In genomic region chr20:3123542-3123941, GRCh38 we compare ENCODE assay signal across 15 cellular contexts. TPM values are rescaled to one million over a fixed set of nuclear protein-coding genes. Genes with fewer than 3 reads are reported as not detected.
A peak's percentile ranks its signal among the peaks of the same experiment; 100 is the strongest.
DNase-seq lines count a peak whose midpoint lies in the region; ATAC-seq, FAIRE-seq and TF ChIP-seq lines count a peak whose summit lies in the region.
"Had no signal": no experiment of that assay in that cellular context is flagged by ENCODE, and none has a peak within 500 bp of the region (broad histone marks: within the 10 kb centered on the region; RNA-seq: fewer than 3 reads in every experiment).

No MANE protein-coding gene starts in this region.

- no peak for ATAC-seq in A549
- ATAC-seq in activated B cell treated with CpG ODN at 0.5 μM for 24 hours (ENCODE audit: low read depth), result no peak
- peak; percentile 20 for ATAC-seq in foreskin keratinocyte
- no peak for ATAC-seq in esophagus mucosa

- no peak for TF ChIP-seq POLR2A in A549 (IDR thresholded peaks at IDR 0.05; ENCODE audit: low read length)

- no peak overlapping the region for H3K4me3 Mint-ChIP-seq in activated B cell treated with CpG ODN at 0.5 μM for 24 hours

- H3K27ac Mint-ChIP-seq in activated B cell treated with CpG ODN at 0.5 μM for 24 hours, result peak overlapping the region; percentile 66

- H3K27ac ChIP-seq in A549 (peak overlapping the region; percentile 82 to 90), foreskin keratinocyte (no peak overlapping the region)
- H3K27ac ChIP-seq: adrenal gland; BLaER1 treated with 17β-estradiol and CSF1 and Interleukin-3, amounts not matched to agents 10 nM and 100 nM; colonic mucosa; HL-60 had no signal

- no peak for DNase-seq in A549 (ENCODE audit: low read depth in 1 of 2, low spot score in 1 of 2)
- DNase-seq in COR-L47 (lab: John Stamatoyannopoulos, UW), result peak; percentile 50
- no peak for DNase-seq in activated B cell treated with CpG ODN at 0.5 μM for 24 hours
- DNase-seq in foreskin keratinocyte, result peak in 1 of 2 donors; percentile 5
- no peak for DNase-seq in GF-D8 (lab: John Stamatoyannopoulos, UW)
- no peak for DNase-seq in BE2C
- no peak for DNase-seq in stimulated activated CD4-positive, alpha-beta T cell treated with anti-CD3 and anti-CD28 coated beads, Interleukin-2, amount 100 ng/mL, for 48 hours
- DNase-seq: adrenal gland, colonic mucosa, NCI-H2171 treated with DMSO at 0.1 percent for 48 hours had no signal

- H3K4me1 ChIP-seq in A549 (peaks cover 61% of the 10 kb centered on the region), foreskin keratinocyte (peaks cover 9% of the 10 kb centered on the region), BE2C (no peaks in the 10 kb centered on the region; the same call in 1 of the 2 replicates)
- H3K4me1 ChIP-seq: colonic mucosa had no signal

- H3K4me1 Mint-ChIP-seq in activated B cell treated with CpG ODN at 0.5 μM for 24 hours, result peaks cover 4% of the 10 kb centered on the region

- peaks cover 55% of the 10 kb centered on the region for H3K36me3 Mint-ChIP-seq in activated B cell treated with CpG ODN at 0.5 μM for 24 hours (ENCODE audit: low read depth)

- no peak for TF ChIP-seq EP300 in A549 (IDR thresholded peaks at IDR 0.05)

- peak overlapping the region; percentile 49 for H3K4me2 ChIP-seq in A549
- H3K4me2 ChIP-seq: BLaER1 treated with 17β-estradiol and CSF1 and Interleukin-3, amounts not matched to agents 10 nM and 100 nM had no signal

- no peak overlapping the region for H3K4me3 ChIP-seq in A549
- no peak overlapping the region for H3K4me3 ChIP-seq in BE2C (ENCODE audit: low read depth, low read length)
- H3K4me3 ChIP-seq: adrenal gland, colonic mucosa had no signal

- H3K27me3 Mint-ChIP-seq in activated B cell treated with CpG ODN at 0.5 μM for 24 hours, result no peaks in the 10 kb centered on the region

- TF ChIP-seq CTCF in A549 (IDR thresholded peaks at IDR 0.05), result no peak
- TF ChIP-seq CTCF in activated B cell treated with CpG ODN at 0.5 μM for 24 hours (IDR thresholded peaks at IDR 0.05), result no peak
- no peak for TF ChIP-seq CTCF in foreskin keratinocyte (conservative IDR thresholded peaks at IDR 0.05)
- no peak for TF ChIP-seq CTCF in BE2C (IDR thresholded peaks at IDR 0.05; ENCODE audit: low read depth, low read length)

- intact Hi-C loops in activated B cell treated with CpG ODN at 0.5 μM for 24 hours (cut with micrococcal nuclease), result no loop called here

- peaks cover 7% of the 10 kb centered on the region; the same call in 1 of the 3 replicates for H3K9me3 ChIP-seq in A549
- H3K9me3 ChIP-seq in BE2C, result no peaks in the 10 kb centered on the region
- H3K9me3 ChIP-seq: adrenal gland, colonic mucosa had no signal

- H3K27me3 ChIP-seq in foreskin keratinocyte (no peaks in the 10 kb centered on the region), BE2C (no peaks in the 10 kb centered on the region)
- H3K27me3 ChIP-seq: adrenal gland; BLaER1 treated with 17β-estradiol and CSF1 and Interleukin-3, amounts not matched to agents 10 nM and 100 nM; colonic mucosa had no signal

- no peak for FAIRE-seq in A549 (lab: Jason Lieb, UNC)
- FAIRE-seq: H54 had no signal

- H3K9me3 Mint-ChIP-seq in activated B cell treated with CpG ODN at 0.5 μM for 24 hours, result peaks cover 7% of the 10 kb centered on the region

- H3K36me3 ChIP-seq in BE2C, result no peaks in the 10 kb centered on the region; the same call in 1 of the 2 replicates
- H3K36me3 ChIP-seq: colonic mucosa had no signal

- POLR2A ChIA-PET in A549 (lab: Yijun Ruan, JAX), result interaction anchor here (0.6 kb wide), 1 partner anchor 36 kb away, joined by 3 read pairs; the partner anchor contains the start of genes FASTKD5 and UBOX5
- POLR2A ChIA-PET in activated B cell treated with CpG ODN at 0.5 μM for 24 hours (lab: Charles Lee), result no interaction called here

- TF ChIP-seq RAD21 in A549 (conservative IDR thresholded peaks at IDR 0.05 in 1 of 2, IDR thresholded peaks at IDR 0.05 in 1 of 2), result no peak

- CTCF ChIA-PET in A549 (lab: Yijun Ruan, JAX) (interaction anchor here (1.1 to 2.4 kb wide), 2 partner anchors 9 to 19 kb away, joined by 3 to 13 read pairs; no protein-coding TSS in a partner anchor), activated B cell treated with CpG ODN at 0.5 μM for 24 hours (lab: Charles Lee) (no interaction called here)

- WGBS in A549 (ENCODE audit: missing lambda C conversion rate), result 56% methylated on average over 1 of the region's 1 CpG

TF ChIP-seq in A549, 52 proteins besides CTCF, POLR2A, EP300 and RAD21:
- TF ChIP-seq, protein P1, sequence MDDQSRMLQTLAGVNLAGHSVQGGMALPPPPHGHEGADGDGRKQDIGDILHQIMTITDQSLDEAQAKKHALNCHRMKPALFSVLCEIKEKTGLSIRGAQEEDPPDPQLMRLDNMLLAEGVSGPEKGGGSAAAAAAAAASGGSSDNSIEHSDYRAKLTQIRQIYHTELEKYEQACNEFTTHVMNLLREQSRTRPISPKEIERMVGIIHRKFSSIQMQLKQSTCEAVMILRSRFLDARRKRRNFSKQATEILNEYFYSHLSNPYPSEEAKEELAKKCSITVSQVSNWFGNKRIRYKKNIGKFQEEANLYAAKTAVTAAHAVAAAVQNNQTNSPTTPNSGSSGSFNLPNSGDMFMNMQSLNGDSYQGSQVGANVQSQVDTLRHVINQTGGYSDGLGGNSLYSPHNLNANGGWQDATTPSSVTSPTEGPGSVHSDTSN (IDR thresholded peaks at IDR 0.05), result no peak
- TF ChIP-seq JUN (IDR thresholded peaks at IDR 0.05), result 0 out of 5 replicates have a peak, but pooled peaks of 1 of the 2 experiments have one; percentile 5

RNA-seq across cellular contexts. Expression of gene FASTKD5, which starts 36.1 kb away (rescaled TPM):
- polyA plus RNA-seq in A549 (2011; rRNA removed) (39.5 and 43.4 TPM in 2 replicates), A549 (2017; fragmentation: RNase III; extraction: RNeasy Plus Mini Kit Qiagen cat#74134 plus additional on column Dnase treatment) (33.0 to 36.4 TPM (median 33.9 TPM) in 3 replicates), foreskin keratinocyte (9.8 and 10.4 TPM in 2 replicates)
- 17.3 and 21.1 TPM in 2 replicates for polyA plus RNA-seq in A549 (2012; cell fraction: cytosol; rRNA removed)
- polyA plus RNA-seq in A549 (2012; cell fraction: nucleus; rRNA removed), result 15.5 and 24.5 TPM in 2 replicates
- 30.7 and 32.9 TPM in 2 replicates for polyA minus RNA-seq in A549 (2011; rRNA and poly(A)+ RNA removed)
- total RNA-seq in activated B cell treated with CpG ODN at 0.5 μM for 24 hours (23.7 and 24.6 TPM in 2 replicates), foreskin keratinocyte (17.6 and 19.1 TPM in 2 replicates), esophagus mucosa (7.6 TPM)
- polyA plus RNA-seq in BE2C (2012; ENCODE audit: insufficient read depth, insufficient read length, low read depth), result 25.0 TPM

RNA-seq across cellular contexts. Expression of gene UBOX5, which starts 36.1 kb away (rescaled TPM):
- polyA plus RNA-seq in A549 (2011; rRNA removed) (3.4 and 4.3 TPM in 2 replicates), A549 (2017; fragmentation: RNase III; extraction: RNeasy Plus Mini Kit Qiagen cat#74134 plus additional on column Dnase treatment) (4.0 to 5.3 TPM (median 4.2 TPM) in 3 replicates), foreskin keratinocyte (3.3 TPM in 2 replicates)
- polyA plus RNA-seq in A549 (2012; cell fraction: cytosol; rRNA removed), result 2.3 and 3.1 TPM in 2 replicates
- 4.7 and 4.8 TPM in 2 replicates for polyA plus RNA-seq in A549 (2012; cell fraction: nucleus; rRNA removed)
- polyA minus RNA-seq in A549 (2011; rRNA and poly(A)+ RNA removed), result 6.7 and 6.9 TPM in 2 replicates
- total RNA-seq in activated B cell treated with CpG ODN at 0.5 μM for 24 hours (8.9 and 9.6 TPM in 2 replicates), foreskin keratinocyte (4.5 TPM in 2 replicates), esophagus mucosa (3.7 TPM)
- polyA plus RNA-seq in BE2C (2012; ENCODE audit: insufficient read depth, insufficient read length, low read depth), result 8.9 TPM

RNA-seq across cellular contexts. Expression of gene AVP, which starts 39.0 kb away (rescaled TPM):
- polyA plus RNA-seq in A549 (2011; rRNA removed) (not detected in 2 replicates), A549 (2017; fragmentation: RNase III; extraction: RNeasy Plus Mini Kit Qiagen cat#74134 plus additional on column Dnase treatment) (not detected in 3 replicates), foreskin keratinocyte (not detected in 2 replicates)
- polyA plus RNA-seq in A549 (2012; cell fraction: cytosol; rRNA removed), result not detected in 2 replicates
- not detected in 2 replicates for polyA plus RNA-seq in A549 (2012; cell fraction: nucleus; rRNA removed)
- polyA minus RNA-seq in A549 (2011; rRNA and poly(A)+ RNA removed), result not detected in 2 replicates
- total RNA-seq in activated B cell treated with CpG ODN at 0.5 μM for 24 hours (not detected in 2 replicates), foreskin keratinocyte (not detected in 2 replicates), esophagus mucosa (not detected)
- polyA plus RNA-seq in BE2C (2012; ENCODE audit: insufficient read depth, insufficient read length, low read depth), result not detected
- total RNA-seq: colonic mucosa, OCI-LY7 had no signal

RNA-seq across cellular contexts. Expression of gene LZTS3, which starts 49.8 kb away (rescaled TPM):
- polyA plus RNA-seq in A549 (2011; rRNA removed), result 3.8 and 5.3 TPM in 2 replicates
- polyA plus RNA-seq in A549 (2012; cell fraction: cytosol; rRNA removed), result 4.1 and 5.5 TPM in 2 replicates
- polyA plus RNA-seq in A549 (2012; cell fraction: nucleus; rRNA removed), result 11.4 and 13.2 TPM in 2 replicates
- polyA plus RNA-seq in A549 (2017; fragmentation: RNase III; extraction: RNeasy Plus Mini Kit Qiagen cat#74134 plus additional on column Dnase treatment), result 2.8 to 4.2 TPM (median 3.8 TPM) in 3 replicates
- 5.5 and 5.6 TPM in 2 replicates for polyA minus RNA-seq in A549 (2011; rRNA and poly(A)+ RNA removed)
- 0.64 and 0.84 TPM in 2 replicates for total RNA-seq in activated B cell treated with CpG ODN at 0.5 μM for 24 hours
- total RNA-seq in foreskin keratinocyte, result 3.1 and 3.3 TPM in 2 replicates
- 1.8 and 2.4 TPM in 2 replicates for polyA plus RNA-seq in foreskin keratinocyte
- 1.3 TPM for total RNA-seq in esophagus mucosa
- 2.3 TPM for polyA plus RNA-seq in BE2C (2012; ENCODE audit: insufficient read depth, insufficient read length, low read depth)

RNA-seq across cellular contexts. Expression of gene OXT, which starts 52.1 kb away (rescaled TPM):
- polyA plus RNA-seq in A549 (2011; rRNA removed), result not detected in 2 replicates
- polyA plus RNA-seq in A549 (2012; cell fraction: cytosol; rRNA removed), result not detected in 2 replicates
- not detected in 2 replicates for polyA plus RNA-seq in A549 (2012; cell fraction: nucleus; rRNA removed)
- not detected in 3 replicates for polyA plus RNA-seq in A549 (2017; fragmentation: RNase III; extraction: RNeasy Plus Mini Kit Qiagen cat#74134 plus additional on column Dnase treatment)
- not detected in 2 replicates for polyA minus RNA-seq in A549 (2011; rRNA and poly(A)+ RNA removed)
- not detected in 2 replicates for total RNA-seq in activated B cell treated with CpG ODN at 0.5 μM for 24 hours
- not detected in 2 replicates for total RNA-seq in foreskin keratinocyte
- not detected in 2 replicates for polyA plus RNA-seq in foreskin keratinocyte
- total RNA-seq in esophagus mucosa, result not detected
- polyA plus RNA-seq in BE2C (2012; ENCODE audit: insufficient read depth, insufficient read length, low read depth), result not detected
- total RNA-seq: colonic mucosa, OCI-LY7 had no signal
